ENCODE assay signal across 10 cellular contexts in the genomic region with DNA sequence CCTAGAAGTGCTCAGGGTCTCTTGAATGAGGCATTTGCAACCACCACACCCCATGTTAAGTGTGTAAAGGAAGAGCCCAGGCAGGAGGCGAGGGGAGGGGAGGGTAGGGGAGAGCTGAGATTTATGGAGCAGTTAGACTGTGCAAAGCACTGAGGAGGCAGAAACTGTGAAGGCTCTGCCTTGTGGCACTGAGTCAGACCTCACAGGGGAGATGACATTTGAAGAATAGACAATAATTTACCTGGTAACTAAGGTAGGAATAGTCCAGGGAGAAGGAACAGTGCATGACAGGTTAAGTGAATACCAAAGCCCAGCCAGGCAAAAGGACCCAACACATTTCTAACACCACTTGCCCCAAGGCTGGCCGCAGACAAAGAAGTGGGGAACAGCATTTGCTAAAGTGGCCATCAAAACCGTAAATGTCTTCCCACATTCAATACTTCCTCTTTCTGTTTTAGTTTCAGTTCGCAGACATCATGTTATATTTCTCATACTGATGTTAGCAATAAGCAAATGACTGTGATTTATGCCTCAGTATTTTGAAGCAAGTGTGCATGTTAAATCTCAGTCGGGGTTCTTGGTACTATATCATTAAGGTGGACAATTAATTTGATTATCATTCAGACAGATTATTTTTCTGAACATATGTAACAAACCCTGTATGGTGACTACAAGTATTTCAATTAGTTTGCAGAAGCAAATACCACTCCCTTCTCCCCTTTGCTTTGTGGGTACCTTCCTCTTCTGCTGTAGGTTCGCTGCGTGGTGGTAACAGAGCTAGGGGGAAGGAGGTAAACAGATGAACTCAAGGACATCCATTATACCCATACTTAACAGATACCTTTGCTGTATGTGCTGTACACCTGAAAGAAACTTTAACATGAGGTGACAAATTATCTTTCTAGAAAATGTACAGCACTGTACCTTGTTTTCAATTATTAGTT. TPM values are rescaled to one million over a fixed set of nuclear protein-coding genes. Genes with fewer than 3 reads are reported as not detected.
A peak's percentile ranks its signal among the peaks of the same experiment; 100 is the strongest.
DNase-seq lines count a peak whose midpoint lies in the region; ATAC-seq and TF ChIP-seq lines count a peak whose summit lies in the region.
"Had no signal": no experiment of that assay in that cellular context is flagged by ENCODE, and none has a peak within 500 bp of the region (broad histone marks: within the 10 kb centered on the region; RNA-seq: fewer than 3 reads in every experiment).

No MANE protein-coding gene starts in this region.

- 0 out of 2 replicates have a peak, but pooled peaks cover 3% of the 10 kb centered on the region for H3K9me2 ChIP-seq in GM23248 (ENCODE audit: insufficient read depth)

- no peaks in the 10 kb centered on the region for H3K79me2 ChIP-seq in GM23248 (ENCODE audit: insufficient read depth)

- peaks cover 9% of the 10 kb centered on the region for H3K4me1 Mint-ChIP-seq in memory B cell
- peaks cover 6% of the 10 kb centered on the region for H3K4me1 Mint-ChIP-seq in activated T-helper 1 cell treated with anti-CD3 and anti-CD28 coated beads, Interleukin-12 subunit alpha, Interleukin-12 subunit beta, Interleukin-2, Interleukin-4 antibody, amounts not matched to agents 30 ng/mL and 10 ng/mL and 1 ng/mL, durations not matched to agents 14 hours and 24 hours and 36 hours (ENCODE audit: low read depth)

- no peaks in the 10 kb centered on the region for H3K36me3 ChIP-seq in GM23248 (ENCODE audit: low read depth)
- no peaks in the 10 kb centered on the region for H3K36me3 ChIP-seq in gastroesophageal sphincter

- no peak for TF ChIP-seq EP300 in gastroesophageal sphincter (IDR thresholded peaks at IDR 0.05)

- H3K4me3 ChIP-seq in GM23248, result no peak overlapping the region
- no peak overlapping the region for H3K4me3 ChIP-seq in gastroesophageal sphincter

- DNase-seq in GM23248 (no peak), memory B cell (ENCODE audit: low spot score in 2 of 2) (peak in 1 of 2 donors; percentile 1), HK-2 (ENCODE audit: unreplicated experiment) (no peak), DMS53 treated with DMSO at 0.1 percent for 48 hours (lab: John Stamatoyannopoulos, UW; ENCODE audit: unreplicated experiment) (no peak)
- DNase-seq in activated T-helper 1 cell treated with anti-CD3 and anti-CD28 coated beads, Interleukin-12 subunit alpha, Interleukin-12 subunit beta, Interleukin-2, Interleukin-4 antibody, amounts not matched to agents 30 ng/mL and 10 ng/mL and 1 ng/mL, durations not matched to agents 14 hours and 24 hours and 36 hours (ENCODE audit: low spot score), result no peak
- DNase-seq: NCI-H2171 had no signal

- peak overlapping the region; percentile 61 for H3K27ac Mint-ChIP-seq in memory B cell
- H3K27ac Mint-ChIP-seq in activated T-helper 1 cell treated with anti-CD3 and anti-CD28 coated beads, Interleukin-12 subunit alpha, Interleukin-12 subunit beta, Interleukin-2, Interleukin-4 antibody, amounts not matched to agents 30 ng/mL and 10 ng/mL and 1 ng/mL, durations not matched to agents 14 hours and 24 hours and 36 hours, result no peak overlapping the region

- H4K20me1 ChIP-seq in GM23248 (ENCODE audit: insufficient read depth), result no peaks in the 10 kb centered on the region

- peak; percentile 98 for ATAC-seq in GM18867 (IDR thresholded peaks at IDR 0.05; ENCODE audit: unreplicated experiment)
- peak; percentile 91 for ATAC-seq in HG03558 (IDR thresholded peaks at IDR 0.05; ENCODE audit: extremely low read depth, unreplicated experiment)
- ATAC-seq in memory B cell (ENCODE audit: low read depth), result peak; percentile 84
- no peak for ATAC-seq in gastroesophageal sphincter

- H3K4me2 ChIP-seq in GM23248 (ENCODE audit: unreplicated experiment), result no peak overlapping the region

- no peaks in the 10 kb centered on the region for H3F3A ChIP-seq in GM23248 (ENCODE audit: insufficient read depth)

- peak overlapping the region; percentile 70 for H3K4me3 Mint-ChIP-seq in memory B cell
- H3K4me3 Mint-ChIP-seq in activated T-helper 1 cell treated with anti-CD3 and anti-CD28 coated beads, Interleukin-12 subunit alpha, Interleukin-12 subunit beta, Interleukin-2, Interleukin-4 antibody, amounts not matched to agents 30 ng/mL and 10 ng/mL and 1 ng/mL, durations not matched to agents 14 hours and 24 hours and 36 hours, result no peak overlapping the region

- in situ Hi-C loops in GM23248 (cut with MboI), result no loop called here

- TF ChIP-seq CTCF in gastroesophageal sphincter (IDR thresholded peaks at IDR 0.05), result no peak

- no peak for TF ChIP-seq POLR2A in gastroesophageal sphincter (IDR thresholded peaks at IDR 0.05)

- H3K36me3 Mint-ChIP-seq in memory B cell, result no peaks in the 10 kb centered on the region
- no peaks in the 10 kb centered on the region for H3K36me3 Mint-ChIP-seq in activated T-helper 1 cell treated with anti-CD3 and anti-CD28 coated beads, Interleukin-12 subunit alpha, Interleukin-12 subunit beta, Interleukin-2, Interleukin-4 antibody, amounts not matched to agents 30 ng/mL and 10 ng/mL and 1 ng/mL, durations not matched to agents 14 hours and 24 hours and 36 hours (ENCODE audit: low read depth)

- H3K27me3 Mint-ChIP-seq in memory B cell, result peaks cover 2% of the 10 kb centered on the region
- no peaks in the 10 kb centered on the region for H3K27me3 Mint-ChIP-seq in activated T-helper 1 cell treated with anti-CD3 and anti-CD28 coated beads, Interleukin-12 subunit alpha, Interleukin-12 subunit beta, Interleukin-2, Interleukin-4 antibody, amounts not matched to agents 30 ng/mL and 10 ng/mL and 1 ng/mL, durations not matched to agents 14 hours and 24 hours and 36 hours (ENCODE audit: insufficient read depth)

- H3K9me3 Mint-ChIP-seq in memory B cell, result peaks cover 1% of the 10 kb centered on the region
- no peaks in the 10 kb centered on the region for H3K9me3 Mint-ChIP-seq in activated T-helper 1 cell treated with anti-CD3 and anti-CD28 coated beads, Interleukin-12 subunit alpha, Interleukin-12 subunit beta, Interleukin-2, Interleukin-4 antibody, amounts not matched to agents 30 ng/mL and 10 ng/mL and 1 ng/mL, durations not matched to agents 14 hours and 24 hours and 36 hours

- H3K4me1 ChIP-seq in GM23248 (ENCODE audit: insufficient read depth) (no peaks in the 10 kb centered on the region), gastroesophageal sphincter (no peaks in the 10 kb centered on the region)

- intact Hi-C loops in activated T-helper 1 cell treated with anti-CD3 and anti-CD28 coated beads, Interleukin-12 subunit alpha, Interleukin-12 subunit beta, Interleukin-2, Interleukin-4 antibody, amounts not matched to agents 30 ng/mL and 10 ng/mL and 1 ng/mL, durations not matched to agents 14 hours and 24 hours and 36 hours (cut with micrococcal nuclease), result no loop called here

- WGBS in GM23248 (ENCODE audit: low coverage in 1 of 2, low lambda C conversion rate in 2 of 2, missing lambda C conversion rate in 2 of 2), 2 experiments, result 51 to 66% methylated on average over 7 of the region's 7 CpGs
- 57 to 68% methylated on average over 5 to 7 of the region's 7 CpGs for WGBS in gastroesophageal sphincter (ENCODE audit: low coverage in 1 of 2), 2 donors

- no peak overlapping the region for H3K9ac ChIP-seq in GM23248

- H3K27me3 ChIP-seq in GM23248 (replicated peaks; ENCODE audit: insufficient read depth) (no peaks in the 10 kb centered on the region), gastroesophageal sphincter (peaks cover 6% of the 10 kb centered on the region)

- H3K27ac ChIP-seq in GM23248, result no peak overlapping the region
- H3K27ac ChIP-seq in gastroesophageal sphincter, result no peak overlapping the region

- H3K9me3 ChIP-seq in GM23248 (ENCODE audit: low read depth), result no peaks in the 10 kb centered on the region
- H3K9me3 ChIP-seq in gastroesophageal sphincter, result no peaks in the 10 kb centered on the region

- H2AFZ ChIP-seq in GM23248, result peak overlapping the region; percentile 31; the same call in 1 of the 2 replicates

RNA-seq across cellular contexts. Expression of a gene that starts 27.5 kb away (rescaled TPM):
- total RNA-seq in GM23248 (2014; rRNA removed; shearing (Covaris generic)), result not detected in 2 replicates
- polyA plus RNA-seq in GM23248 (2016; fragmentation: Nextera tagmentation; extraction: Ambion mirVana), result 0.13 TPM in 1 of 2 replicates, not detected in the other
- total RNA-seq in gastroesophageal sphincter, result 1 to 10 TPM in 2 of 4 donors, not detected in 2; 1.1 to 1.6 TPM
- not detected in 2 replicates for total RNA-seq in activated T-helper 1 cell treated with anti-CD3 and anti-CD28 coated beads, Interleukin-12 subunit alpha, Interleukin-12 subunit beta, Interleukin-2, Interleukin-4 antibody, amounts not matched to agents 30 ng/mL and 10 ng/mL and 1 ng/mL, durations not matched to agents 14 hours and 24 hours and 36 hours
- total RNA-seq: chondrocyte had no signal
